Comparison of ENCODE assay signal across 10 cellular contexts in genomic region chr14:81535399-81536124, GRCh38. TPM values are rescaled to one million over a fixed set of nuclear protein-coding genes. Genes with fewer than 3 reads are reported as not detected.
DNase-seq lines count a peak whose midpoint lies in the region; ATAC-seq lines count a peak whose summit lies in the region.
"Had no signal": no experiment of that assay in that cellular context is flagged by ENCODE, and none has a peak within 500 bp of the region (broad histone marks: within the 10 kb centered on the region; RNA-seq: fewer than 3 reads in every experiment).

No MANE protein-coding gene starts in this region.

- H3K36me3 ChIP-seq in neuron (ENCODE audit: insufficient read depth, low read length): no peaks in the 10 kb centered on the region

- peak overlapping the region; percentile 78 for H2AFZ ChIP-seq in neuron (ENCODE audit: low read depth, low read length)

- peaks cover 21 to 38% (median 36%) of the 10 kb centered on the region in 3 donors for H3K4me1 Mint-ChIP-seq in IgD-negative memory B cell

- H3K4me3 ChIP-seq in neuron (ENCODE audit: low read length): no peak overlapping the region

- peaks cover 0 to 7% (median 0%) of the 10 kb centered on the region in 3 donors for H3K9me3 Mint-ChIP-seq in IgD-negative memory B cell
- H3K9me3 Mint-ChIP-seq: activated T-cell treated with anti-CD3 and anti-CD28 coated beads, Interleukin-2, amount 50 U/mL, for 4 hours had no signal

- DNase-seq in DMS153 treated with DMSO at 0.1 percent for 48 hours (lab: John Stamatoyannopoulos, UW; ENCODE audit: unreplicated experiment) (no peak), NCI-H510A (lab: John Stamatoyannopoulos, UW) (no peak), GDM1 (lab: John Stamatoyannopoulos, UW) (no peak), epidermal melanocyte (ENCODE audit: insufficient read length, low spot score) (no peak)
- DNase-seq: activated T-cell treated with anti-CD3 and anti-CD28 coated beads, Interleukin-2, amount 50 U/mL, for 4 hours; erythroblast had no signal

- H3K9me3 ChIP-seq in neuron (ENCODE audit: low read length): no peaks in the 10 kb centered on the region

- no peaks in the 10 kb centered on the region for H3K27me3 Mint-ChIP-seq in IgD-negative memory B cell

- peak overlapping the region; percentile 41 to 93 (median 79) for H3K4me3 Mint-ChIP-seq in IgD-negative memory B cell

- peak; percentile 21 for ATAC-seq in GM18502 (IDR thresholded peaks at IDR 0.05; ENCODE audit: poor library complexity, unreplicated experiment)
- peak; percentile 23 for ATAC-seq in GM21423 (IDR thresholded peaks at IDR 0.05; ENCODE audit: unreplicated experiment)
- ATAC-seq: activated T-cell treated with anti-CD3 and anti-CD28 coated beads, Interleukin-2, amount 50 U/mL, for 4 hours had no signal

- H3K36me3 Mint-ChIP-seq in IgD-negative memory B cell: peaks cover 4% of the 10 kb centered on the region

- peak overlapping the region; percentile 14 to 77 (median 34) for H3K27ac Mint-ChIP-seq in IgD-negative memory B cell

- peaks cover 15% of the 10 kb centered on the region for H3K4me1 ChIP-seq in neuron (ENCODE audit: insufficient read depth, low read length)

- H3K27me3 ChIP-seq in neuron (ENCODE audit: insufficient read depth, low read length): no peaks in the 10 kb centered on the region

RNA-seq across cellular contexts. Expression of gene SEL1L, which starts 1.9 kb away (rescaled TPM):
- polyA plus RNA-seq in IgD-negative memory B cell: 16.5 TPM
